In genomic region chr12:121708313-121709063, GRCh38 we compare ENCODE assay signal across 17 cellular contexts. TPM values are rescaled to one million over a fixed set of nuclear protein-coding genes. Genes with fewer than 3 reads are reported as not detected.
"Had no signal": no experiment of that assay in that cellular context is flagged by ENCODE, and none has a peak within 500 bp of the region (broad histone marks: within the 10 kb centered on the region; RNA-seq: fewer than 3 reads in every experiment).

No MANE protein-coding gene starts in this region.

- H3K27ac Mint-ChIP-seq: activated T-helper 1 cell treated with anti-CD3 and anti-CD28 coated beads, Interleukin-12 subunit alpha, Interleukin-12 subunit beta, Interleukin-2, Interleukin-4 antibody, amounts not matched to agents 30 ng/mL and 10 ng/mL and 1 ng/mL, durations not matched to agents 14 hours and 24 hours and 36 hours; effector memory CD8-positive, alpha-beta T cell; natural killer cell treated with Interleukin-12 subunit alpha and Interleukin-12 subunit beta and Interleukin-15 and Interleukin-18, amount 100 ng/mL, for 72 hours had no signal

- DNase-seq: activated CD4-positive, alpha-beta T cell treated with anti-CD3 and anti-CD28 coated beads, Interleukin-2, amount 50 U/mL, for 4 hours; activated naive CD4-positive, alpha-beta T cell; caudate nucleus; effector memory CD8-positive, alpha-beta T cell; foreskin melanocyte; lower lobe of right lung; nucleus accumbens; retina; stimulated activated naive B cell treated with anti-CD40 and anti-IgM and Interleukin-4, amounts not matched to agents 10 μg/mL and 1 μg/mL and 100 μg/mL, for 72 hours; T-helper 2 cell had no signal

- H3K27me3 ChIP-seq: upper lobe of left lung had no signal

- H3K4me3 ChIP-seq: lower lobe of right lung, thoracic aorta, upper lobe of left lung had no signal

- H3K9me3 ChIP-seq: lower lobe of right lung, thoracic aorta, upper lobe of left lung had no signal

- H3K27me3 Mint-ChIP-seq: effector memory CD8-positive, alpha-beta T cell; natural killer cell treated with Interleukin-12 subunit alpha and Interleukin-12 subunit beta and Interleukin-15 and Interleukin-18, amount 100 ng/mL, for 72 hours; stimulated activated naive B cell treated with anti-CD40 and anti-IgM and Interleukin-4, amounts not matched to agents 10 μg/mL and 1 μg/mL and 100 μg/mL, for 72 hours had no signal

- H3K36me3 Mint-ChIP-seq: brain; natural killer cell treated with Interleukin-12 subunit alpha and Interleukin-12 subunit beta and Interleukin-15 and Interleukin-18, amount 100 ng/mL, for 72 hours had no signal

- H3K27ac ChIP-seq: epithelial cell of prostate, thoracic aorta had no signal

- H3K9me3 Mint-ChIP-seq: activated T-helper 1 cell treated with anti-CD3 and anti-CD28 coated beads, Interleukin-12 subunit alpha, Interleukin-12 subunit beta, Interleukin-2, Interleukin-4 antibody, amounts not matched to agents 30 ng/mL and 10 ng/mL and 1 ng/mL, durations not matched to agents 14 hours and 24 hours and 36 hours; effector memory CD8-positive, alpha-beta T cell; natural killer cell treated with Interleukin-12 subunit alpha and Interleukin-12 subunit beta and Interleukin-15 and Interleukin-18, amount 100 ng/mL, for 72 hours had no signal

- H3K36me3 ChIP-seq: lower lobe of right lung, thoracic aorta, upper lobe of left lung had no signal

- H3K4me3 Mint-ChIP-seq: activated T-helper 1 cell treated with anti-CD3 and anti-CD28 coated beads, Interleukin-12 subunit alpha, Interleukin-12 subunit beta, Interleukin-2, Interleukin-4 antibody, amounts not matched to agents 30 ng/mL and 10 ng/mL and 1 ng/mL, durations not matched to agents 14 hours and 24 hours and 36 hours; effector memory CD8-positive, alpha-beta T cell; natural killer cell treated with Interleukin-12 subunit alpha and Interleukin-12 subunit beta and Interleukin-15 and Interleukin-18, amount 100 ng/mL, for 72 hours; stimulated activated naive B cell treated with anti-CD40 and anti-IgM and Interleukin-4, amounts not matched to agents 10 μg/mL and 1 μg/mL and 100 μg/mL, for 72 hours had no signal

RNA-seq across cellular contexts. Expression of gene MORN3, which starts 39.0 kb away (rescaled TPM):
- total RNA-seq: mesenteric fat pad had no signal
